In genomic region chr12:59059401-59059935, GRCh38 we compare ENCODE assay signal across 22 cellular contexts.
A peak's percentile ranks its signal among the peaks of the same experiment; 100 is the strongest.
DNase-seq lines count a peak whose midpoint lies in the region; ATAC-seq and TF ChIP-seq lines count a peak whose summit lies in the region.
"Had no signal": no experiment of that assay in that cellular context is flagged by ENCODE, and none has a peak within 500 bp of the region (broad histone marks: within the 10 kb centered on the region; RNA-seq: fewer than 3 reads in every experiment).

No MANE protein-coding gene starts in this region.

- peaks cover 13% of the 10 kb centered on the region; the same call in 1 of the 2 replicates for H3F3A ChIP-seq in PC-9 (ENCODE audit: insufficient read depth, low read depth)

- H3K27me3 Mint-ChIP-seq in nephron (ENCODE audit: low read depth) = no peaks in the 10 kb centered on the region
- no peaks in the 10 kb centered on the region for H3K27me3 Mint-ChIP-seq in naive thymus-derived CD8-positive, alpha-beta T cell
- H3K27me3 Mint-ChIP-seq: CD4-positive, alpha-beta T cell had no signal

- H3K9me2 ChIP-seq in PC-9 (ENCODE audit: insufficient read depth) = peaks cover 3% of the 10 kb centered on the region; the same call in 1 of the 2 replicates

- H3K27me3 ChIP-seq in colonic mucosa = no peaks in the 10 kb centered on the region
- H3K27me3 ChIP-seq in PC-9 (ENCODE audit: insufficient read depth, low read depth) = no peaks in the 10 kb centered on the region
- H3K27me3 ChIP-seq: BLaER1 treated with 17β-estradiol and CSF1 and Interleukin-3, amounts not matched to agents 10 nM and 100 nM had no signal

- POLR2A ChIA-PET in naive thymus-derived CD8-positive, alpha-beta T cell (lab: Charles Lee) = no interaction called here
- POLR2A ChIA-PET in PC-9 (lab: Charles Lee; ENCODE audit: unreplicated experiment) = no interaction called here

- H3K9ac ChIP-seq in colonic mucosa (ENCODE audit: low read depth in 2 of 2, low read length in 2 of 2) = no peak overlapping the region
- H3K9ac ChIP-seq: BLaER1 treated with 17β-estradiol and CSF1 and Interleukin-3, amounts not matched to agents 10 nM and 100 nM had no signal

- no peak overlapping the region for H3K4me3 Mint-ChIP-seq in nephron
- no peak overlapping the region for H3K4me3 Mint-ChIP-seq in naive thymus-derived CD8-positive, alpha-beta T cell
- H3K4me3 Mint-ChIP-seq: CD4-positive, alpha-beta T cell had no signal

- H3K36me3 Mint-ChIP-seq in nephron (ENCODE audit: low read depth) = no peaks in the 10 kb centered on the region
- no peaks in the 10 kb centered on the region for H3K36me3 Mint-ChIP-seq in naive thymus-derived CD8-positive, alpha-beta T cell

- no peak overlapping the region for H2AFZ ChIP-seq in PC-9

- H3K4me1 ChIP-seq in colonic mucosa (no peaks in the 10 kb centered on the region), PC-9 (replicated peaks; ENCODE audit: insufficient read depth) (peaks cover 19% of the 10 kb centered on the region)

- H4K20me1 ChIP-seq in PC-9 (ENCODE audit: insufficient read depth) = no peaks in the 10 kb centered on the region
- H4K20me1 ChIP-seq: BLaER1 treated with 17β-estradiol and CSF1 and Interleukin-3, amounts not matched to agents 10 nM and 100 nM had no signal

- intact Hi-C loops in colonic mucosa (cut with DNase I) (no loop called here), sciatic nerve (cut with DNase I) (no loop called here), PC-9 (cut with micrococcal nuclease; ENCODE audit: unreplicated experiment) (no loop called here)

- H3K4me1 Mint-ChIP-seq in nephron = peaks cover 29% of the 10 kb centered on the region
- H3K4me1 Mint-ChIP-seq in naive thymus-derived CD8-positive, alpha-beta T cell = no peaks in the 10 kb centered on the region

- H3K79me2 ChIP-seq in PC-9 (ENCODE audit: low read depth) = no peaks in the 10 kb centered on the region

- no TSS peak for BruUV-seq in PC-9 (replicated peaks; lab: Mats Ljungman, UMichigan)

- H3K9me3 ChIP-seq in colonic mucosa (no peaks in the 10 kb centered on the region), PC-9 (ENCODE audit: insufficient read depth, low read depth) (peaks cover 5% of the 10 kb centered on the region; the same call in 1 of the 2 replicates)
- H3K9me3 ChIP-seq: BLaER1 treated with 17β-estradiol and CSF1 and Interleukin-3, amounts not matched to agents 10 nM and 100 nM had no signal

- peak; percentile 22 for DNase-seq in DMS53 treated with DMSO at 0.1 percent for 48 hours (lab: John Stamatoyannopoulos, UW; ENCODE audit: unreplicated experiment)
- no peak for DNase-seq in colonic mucosa
- DNase-seq in sciatic nerve (ENCODE audit: low spot score) = no peak
- DNase-seq in Kasumi-1 (lab: John Stamatoyannopoulos, UW) = no peak
- no peak for DNase-seq in H4 (ENCODE audit: low spot score)
- no peak for DNase-seq in naive thymus-derived CD8-positive, alpha-beta T cell
- no peak for DNase-seq in PC-9
- DNase-seq: AML-193; CD4-positive, alpha-beta T cell; DMS 273 treated with DMSO at 0.1 percent for 48 hours; DND-41; NCI-H1105 treated with DMSO at 0.1 percent for 48 hours; NCI-H2029; NCI-H446 treated with DMSO at 0.1 percent for 48 hours; NCI-H526; NCI-H82; NK-92 treated with Interleukin-12 subunit alpha and Interleukin-12 subunit beta, amount 100 ng/mL, for 24 hours; Right ventricle myocardium superior; RPMI8226 had no signal

- peak; percentile 70 for ATAC-seq in sciatic nerve
- no peak for ATAC-seq in naive thymus-derived CD8-positive, alpha-beta T cell
- ATAC-seq: K562 had no signal

- H3K27ac Mint-ChIP-seq in nephron = peak overlapping the region in 2 of 3 experiments; percentile 34 to 50
- no peak overlapping the region for H3K27ac Mint-ChIP-seq in naive thymus-derived CD8-positive, alpha-beta T cell
- H3K27ac Mint-ChIP-seq: CD4-positive, alpha-beta T cell had no signal

- H3K4me3 ChIP-seq in colonic mucosa (no peak overlapping the region), PC-9 (no peak overlapping the region)
- H3K4me3 ChIP-seq: BLaER1 treated with 17β-estradiol and CSF1 and Interleukin-3, amounts not matched to agents 10 nM and 100 nM; K562 had no signal

- H3K4me2 ChIP-seq in PC-9 = no peak overlapping the region

- peak overlapping the region; percentile 46 for H3K27ac ChIP-seq in colonic mucosa
- H3K27ac ChIP-seq in PC-9 = no peak overlapping the region
- H3K27ac ChIP-seq: BLaER1 treated with 17β-estradiol and CSF1 and Interleukin-3, amounts not matched to agents 10 nM and 100 nM had no signal

- H3K36me3 ChIP-seq in colonic mucosa (no peaks in the 10 kb centered on the region), PC-9 (ENCODE audit: low read depth) (no peaks in the 10 kb centered on the region)
- H3K36me3 ChIP-seq: BLaER1 treated with 17β-estradiol and CSF1 and Interleukin-3, amounts not matched to agents 10 nM and 100 nM had no signal

- CTCF ChIA-PET in PC-9 (lab: Charles Lee) = no interaction called here

- no peaks in the 10 kb centered on the region for H3K9me3 Mint-ChIP-seq in nephron
- H3K9me3 Mint-ChIP-seq in naive thymus-derived CD8-positive, alpha-beta T cell = peaks cover 0 to 2% (median 0%) of the 10 kb centered on the region in 9 donors
- H3K9me3 Mint-ChIP-seq: CD4-positive, alpha-beta T cell had no signal

- TF ChIP-seq CTCF in colonic mucosa (IDR thresholded peaks at IDR 0.05) = no peak
- no peak for TF ChIP-seq CTCF in nephron (IDR thresholded peaks at IDR 0.05; ENCODE audit: unreplicated experiment in 3 of 3)
- TF ChIP-seq CTCF in PC-9 (conservative IDR thresholded peaks at IDR 0.05) = no peak

Comparison
In these comparisons a context has a peak if more than half of its experiments do, and no peak if none do; other contexts are left out.
1. H3K27ac Mint-ChIP-seq: peak in nephron (2 of 3); none in naive thymus-derived CD8-positive, alpha-beta T cell (0 of 10).